14 cellular contexts compared by ENCODE assay signal in the genomic region with DNA sequence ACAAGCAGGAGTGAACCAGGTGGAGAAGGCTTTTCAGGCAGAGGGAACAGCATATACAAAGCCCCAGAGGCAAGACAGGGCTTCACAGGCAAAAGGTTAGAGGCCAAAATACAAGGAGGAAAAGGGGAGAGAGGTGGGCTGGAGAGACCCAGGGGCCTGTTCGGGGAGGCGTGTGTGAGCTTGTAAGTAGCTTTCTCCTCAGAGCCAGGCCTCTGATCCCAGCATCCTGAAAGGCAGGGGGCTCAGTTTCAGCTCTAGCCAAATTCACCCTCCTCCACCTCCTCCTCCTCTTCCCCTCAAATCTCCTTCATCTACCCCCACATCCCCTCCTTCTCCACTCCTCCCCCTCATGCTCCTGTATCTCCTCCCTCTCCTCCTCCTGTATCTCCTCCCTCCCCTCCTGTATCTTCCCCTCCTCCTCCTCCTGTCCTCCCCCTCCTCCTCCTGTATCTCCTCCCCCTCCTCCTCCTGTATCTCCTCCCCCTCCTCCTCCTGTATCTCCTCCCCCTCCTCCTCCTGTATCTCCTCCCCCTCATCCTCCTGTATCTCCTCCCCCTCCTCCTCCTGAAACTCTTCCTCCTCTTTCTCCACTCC.
"Had no signal": no experiment of that assay in that cellular context is flagged by ENCODE, and none has a peak within 500 bp of the region (broad histone marks: within the 10 kb centered on the region; RNA-seq: fewer than 3 reads in every experiment).

No MANE protein-coding gene starts in this region.

- H3K27me3 Mint-ChIP-seq: activated CD4-positive, alpha-beta T cell treated with anti-CD3 and anti-CD28 coated beads, Interleukin-2, amount 10 ng/mL, durations not matched to agents 7 days and 5 days; dendritic cell treated with granulocyte-macrophage colony-stimulating factor and Interleukin-4, amounts not matched to agents 40 ng/mL and 50 ng/mL, for 4 days had no signal

- H3K27ac ChIP-seq: breast epithelium, left lung, ovary had no signal

- DNase-seq: activated CD4-positive, alpha-beta T cell treated with anti-CD3 and anti-CD28 coated beads, Interleukin-2, amount 10 ng/mL, durations not matched to agents 7 days and 5 days; activated naive CD4-positive, alpha-beta T cell treated with Interleukin-2 at 50 U/mL for 16 hours; activated T-cell treated with anti-CD3 and anti-CD28 coated beads for 4 hours; aorta; left lung; mesenchymal stem cell; ovary; stimulated activated CD4-positive, alpha-beta T cell treated with anti-CD3 and anti-CD28 coated beads, Interleukin-1b, Interleukin-23, amount 100 ng/mL, for 48 hours; T-helper 2 cell had no signal

- H3K4me3 ChIP-seq: breast epithelium, left lung, ovary had no signal

- H3K27ac Mint-ChIP-seq: activated CD4-positive, alpha-beta T cell treated with anti-CD3 and anti-CD28 coated beads, Interleukin-2, amount 10 ng/mL, durations not matched to agents 7 days and 5 days; activated T-helper 17 cell treated with anti-CD3 and anti-CD28 coated beads, Interleukin-2, amount 50 U/mL, for 72 hours; dendritic cell treated with granulocyte-macrophage colony-stimulating factor and Interleukin-4, amounts not matched to agents 40 ng/mL and 50 ng/mL, for 4 days; nephron had no signal

- ATAC-seq: activated T-helper 17 cell treated with anti-CD3 and anti-CD28 coated beads, Interleukin-2, amount 50 U/mL, for 72 hours; left lung had no signal

- H3K9me3 ChIP-seq: breast epithelium, left lung, ovary had no signal

- H3K36me3 ChIP-seq: breast epithelium, left lung, ovary had no signal

- H3K9me3 Mint-ChIP-seq: activated CD4-positive, alpha-beta T cell treated with anti-CD3 and anti-CD28 coated beads, Interleukin-2, amount 10 ng/mL, durations not matched to agents 7 days and 5 days; activated T-helper 17 cell treated with anti-CD3 and anti-CD28 coated beads, Interleukin-2, amount 50 U/mL, for 72 hours; dendritic cell treated with granulocyte-macrophage colony-stimulating factor and Interleukin-4, amounts not matched to agents 40 ng/mL and 50 ng/mL, for 4 days; nephron had no signal

- FAIRE-seq: keratinocyte had no signal

- H3K4me1 Mint-ChIP-seq: activated CD4-positive, alpha-beta T cell treated with anti-CD3 and anti-CD28 coated beads, Interleukin-2, amount 10 ng/mL, durations not matched to agents 7 days and 5 days; activated T-helper 17 cell treated with anti-CD3 and anti-CD28 coated beads, Interleukin-2, amount 50 U/mL, for 72 hours had no signal

- H3K4me1 ChIP-seq: left lung had no signal

- H3K4me3 Mint-ChIP-seq: activated CD4-positive, alpha-beta T cell treated with anti-CD3 and anti-CD28 coated beads, Interleukin-2, amount 10 ng/mL, durations not matched to agents 7 days and 5 days; activated T-helper 17 cell treated with anti-CD3 and anti-CD28 coated beads, Interleukin-2, amount 50 U/mL, for 72 hours; dendritic cell treated with granulocyte-macrophage colony-stimulating factor and Interleukin-4, amounts not matched to agents 40 ng/mL and 50 ng/mL, for 4 days; nephron had no signal

- H3K27me3 ChIP-seq: breast epithelium, left lung, ovary had no signal
